In the genomic region with DNA sequence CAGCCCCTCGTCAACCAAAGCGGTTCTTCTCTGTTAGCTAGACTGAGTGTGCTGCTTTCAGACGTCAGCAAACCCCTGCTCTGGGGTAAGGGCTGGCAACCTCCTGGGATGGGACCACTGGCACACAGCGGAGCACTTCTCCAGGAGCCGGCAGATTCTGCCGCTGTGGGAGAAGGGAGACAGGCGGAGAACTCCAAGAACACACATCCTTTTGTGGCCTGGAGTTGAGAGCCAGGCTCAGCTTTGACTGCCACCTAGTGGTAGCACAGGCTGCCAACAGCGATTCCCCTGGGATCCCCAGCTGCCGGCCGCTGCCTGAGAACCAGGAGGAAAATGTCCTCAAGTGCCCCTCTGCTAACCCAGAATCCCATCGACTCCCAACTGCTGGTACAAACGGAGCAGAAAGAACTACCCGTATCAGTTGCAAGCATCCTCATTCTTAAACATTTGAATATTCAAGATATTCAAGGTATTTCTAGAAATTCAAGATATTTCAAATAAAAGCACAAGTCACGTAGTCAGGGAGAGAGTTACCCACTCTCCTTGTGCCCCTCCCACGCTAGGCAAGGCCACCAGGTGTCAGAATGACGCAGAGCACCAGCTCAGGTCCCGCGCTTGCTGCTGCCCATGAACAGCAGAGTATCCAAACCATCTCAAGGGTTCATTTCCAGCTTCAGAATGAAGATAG, we compare ENCODE assay signal across 8 cellular contexts. TPM values are rescaled to one million over a fixed set of nuclear protein-coding genes. Genes with fewer than 3 reads are reported as not detected.
A peak's percentile ranks its signal among the peaks of the same experiment; 100 is the strongest.
DNase-seq lines count a peak whose midpoint lies in the region; ATAC-seq and TF ChIP-seq lines count a peak whose summit lies in the region.

No MANE protein-coding gene starts in this region.

- peaks cover 0 to 10% (median 2%) of the 10 kb centered on the region in 4 donors for H3K36me3 ChIP-seq in transverse colon

- DNase-seq in DMS53 (lab: John Stamatoyannopoulos, UW): peak; percentile 95
- DNase-seq in LNCaP clone FGC (ENCODE audit: low read depth): peak; percentile 52
- peak; percentile 75 for DNase-seq in RPMI8226
- peak; percentile 40 for DNase-seq in activated T-helper 9 cell treated with anti-CD3 and anti-CD28 coated beads, Interleukin-2, amount 50 U/mL, for 16 hours (ENCODE audit: low read depth)
- peak; percentile 25 to 57 for DNase-seq in foreskin keratinocyte
- peak; percentile 83 for DNase-seq in occipital lobe (lab: John Stamatoyannopoulos, UW)
- DNase-seq in transverse colon: peak; percentile 79

- ATAC-seq in foreskin keratinocyte (peak; percentile 50), HG02885 (IDR thresholded peaks at IDR 0.05; ENCODE audit: poor library complexity, unreplicated experiment) (no peak)

- no peak for TF ChIP-seq POLR2A in transverse colon (IDR thresholded peaks at IDR 0.05)

- H3K4me1 ChIP-seq in foreskin keratinocyte: no peaks in the 10 kb centered on the region
- peaks cover 9 to 24% (median 13%) of the 10 kb centered on the region in 4 donors for H3K4me1 ChIP-seq in transverse colon

- H3K9me3 ChIP-seq in transverse colon: no peaks in the 10 kb centered on the region

- WGBS in transverse colon (ENCODE audit: low coverage in 1 of 2), 2 donors: 34 to 78% methylated on average over 6 to 18 of the region's 18 CpGs

- H3K27ac ChIP-seq in foreskin keratinocyte: no peak overlapping the region
- H3K27ac ChIP-seq in transverse colon: peak overlapping the region in 1 of 4 donors; percentile 39

- H3K27me3 ChIP-seq in foreskin keratinocyte: no peaks in the 10 kb centered on the region
- H3K27me3 ChIP-seq in transverse colon: no peaks in the 10 kb centered on the region

- no peak for TF ChIP-seq EP300 in transverse colon (IDR thresholded peaks at IDR 0.05; ENCODE audit: low read depth)

- no peak overlapping the region for H3K4me3 ChIP-seq in LNCaP clone FGC (ENCODE audit: low read depth, low read length)
- H3K4me3 ChIP-seq in transverse colon: no peak overlapping the region

- TF ChIP-seq CTCF in LNCaP clone FGC (IDR thresholded peaks at IDR 0.05; ENCODE audit: control insufficient read depth, extremely low read depth, insufficient read depth): peak; percentile 93
- peak; percentile 92 for TF ChIP-seq CTCF in foreskin keratinocyte (conservative IDR thresholded peaks at IDR 0.05)
- peak; percentile 87 to 96 (median 92) for TF ChIP-seq CTCF in transverse colon (IDR thresholded peaks at IDR 0.05)

- in situ Hi-C loops in transverse colon (cut with MboI; ENCODE audit: low pct_ligation_motif_present in 1 of 4, low pct_unique_long_range_greater_than_20kb in 1 of 4, low sequenced_read_pairs in 3 of 4): loop anchor here in 1 of 4 donors (25.0 kb wide), 1 partner anchor 558 kb away; no protein-coding TSS in a partner anchor

- intact Hi-C loops in transverse colon (cut with DNase I; ENCODE audit: low total_unique reads): no loop called here

RNA-seq across cellular contexts. Expression of a gene that starts 4.9 kb away (rescaled TPM):
- 13.5 and 15.7 TPM in 2 replicates for total RNA-seq in foreskin keratinocyte
- 14.9 and 15.0 TPM in 2 replicates for polyA plus RNA-seq in foreskin keratinocyte
- total RNA-seq in occipital lobe: 17.9 TPM
- total RNA-seq in transverse colon: 100 to 1,000 TPM in 1 of 4 donors, 10 to 100 TPM in 3; 28.3 to 131 (median 54.6) TPM

RNA-seq across cellular contexts. Expression of a gene that starts 29.3 kb away (rescaled TPM):
- total RNA-seq in foreskin keratinocyte: 109 and 138 TPM in 2 replicates
- polyA plus RNA-seq in foreskin keratinocyte: 42.6 and 45.3 TPM in 2 replicates
- 14.0 TPM for total RNA-seq in occipital lobe
- total RNA-seq in transverse colon: 10 to 100 TPM; 26.4 to 78.0 (median 45.0) TPM

RNA-seq across cellular contexts. Expression of a gene that starts 33.5 kb away (rescaled TPM):
- total RNA-seq in foreskin keratinocyte (0.04 and 0.17 TPM in 2 replicates), occipital lobe (not detected), transverse colon (not detected)
- polyA plus RNA-seq in foreskin keratinocyte: 0.24 TPM in 1 of 2 replicates, not detected in the other

Comparison
In these comparisons a context has a peak if more than half of its experiments do, and no peak if none do; other contexts are left out.
1. DNase-seq: peak in every context shown above with its lines; median percentile 95 in DMS53; 83 in occipital lobe; 79 in transverse colon; 75 in RPMI8226; 52 in LNCaP clone FGC; 41 in foreskin keratinocyte; 40 in activated T-helper 9 cell treated with anti-CD3 and anti-CD28 coated beads, Interleukin-2, amount 50 U/mL, for 16 hours.